ENCODE assay signal across 36 cellular contexts in the genomic region with DNA sequence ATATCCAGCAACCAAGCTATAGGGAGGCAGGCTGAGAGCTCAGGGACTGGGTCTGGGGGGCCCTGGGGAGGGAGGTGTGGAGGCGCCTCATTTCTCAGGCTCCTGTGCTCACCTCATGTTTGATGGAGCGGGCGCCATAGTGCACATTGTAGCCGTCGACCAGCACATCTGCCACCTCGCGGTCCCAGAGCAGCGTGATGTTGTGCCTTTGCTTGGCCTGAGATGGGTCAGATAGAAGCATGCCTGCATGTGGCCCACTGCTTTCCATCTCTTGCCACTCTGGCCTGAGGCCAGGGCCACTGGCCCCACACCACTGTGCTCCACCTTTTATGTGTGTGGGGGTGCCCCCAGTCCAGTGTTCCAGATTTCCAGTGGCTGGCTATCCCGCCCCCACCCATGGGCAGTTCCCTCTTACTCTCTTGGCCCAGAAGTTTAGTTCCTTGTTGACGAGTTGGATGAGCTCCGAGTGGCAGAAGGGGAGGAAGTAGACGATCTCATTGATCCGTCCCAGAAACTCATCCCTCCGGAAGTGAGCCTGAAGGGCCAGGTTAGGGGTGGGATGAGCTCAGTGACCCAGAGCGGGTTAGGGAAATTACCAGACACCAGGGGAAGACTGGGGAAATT. TPM values are rescaled to one million over a fixed set of nuclear protein-coding genes. Genes with fewer than 3 reads are reported as not detected.
"Had no signal": no experiment of that assay in that cellular context is flagged by ENCODE, and none has a peak within 500 bp of the region (broad histone marks: within the 10 kb centered on the region; RNA-seq: fewer than 3 reads in every experiment).

No MANE protein-coding gene starts in this region.

- H3K36me3 Mint-ChIP-seq: activated naive CD8-positive, alpha-beta T cell treated with anti-CD3 and anti-CD28 coated beads, Interleukin-2, amount 10 ng/mL, durations not matched to agents 7 days and 5 days had no signal

- H3K4me1 Mint-ChIP-seq: activated naive CD8-positive, alpha-beta T cell treated with anti-CD3 and anti-CD28 coated beads, Interleukin-2, amount 10 ng/mL, durations not matched to agents 7 days and 5 days; brain; immature natural killer cell; mesothelial cell of epicardium; nephron progenitor cell; stimulated activated effector memory CD8-positive, alpha-beta T cell treated with anti-CD3 and anti-CD28 coated beads, Interleukin-12 subunit alpha, Interleukin-12 subunit beta, amount 100 ng/mL, for 72 hours had no signal

- H3K27ac Mint-ChIP-seq: activated CD4-positive, alpha-beta memory T cell treated with anti-CD3 and anti-CD28 coated beads for 36 hours; activated naive CD8-positive, alpha-beta T cell treated with anti-CD3 and anti-CD28 coated beads, Interleukin-2, amount 10 ng/mL, durations not matched to agents 7 days and 5 days; activated T-cell treated with anti-CD3 and anti-CD28 coated beads, Interleukin-2, amount 50 U/mL, for 72 hours; brain; effector memory CD8-positive, alpha-beta T cell; immature natural killer cell; mesothelial cell of epicardium; nephron progenitor cell; stimulated activated effector memory CD8-positive, alpha-beta T cell treated with anti-CD3 and anti-CD28 coated beads, Interleukin-12 subunit alpha, Interleukin-12 subunit beta, amount 100 ng/mL, for 72 hours; T-helper 17 cell had no signal

- H3K27ac ChIP-seq: ascending aorta, cardiac muscle cell, colonic mucosa, pancreas, prostate gland, sigmoid colon, suprapubic skin, tibial artery, WERI-Rb-1 had no signal

- H3K36me3 ChIP-seq: cardiac muscle cell, colonic mucosa, prostate gland had no signal

- H3K4me3 Mint-ChIP-seq: activated CD4-positive, alpha-beta memory T cell treated with anti-CD3 and anti-CD28 coated beads for 36 hours; activated naive CD8-positive, alpha-beta T cell treated with anti-CD3 and anti-CD28 coated beads, Interleukin-2, amount 10 ng/mL, durations not matched to agents 7 days and 5 days; activated T-cell treated with anti-CD3 and anti-CD28 coated beads, Interleukin-2, amount 50 U/mL, for 72 hours; brain; effector memory CD8-positive, alpha-beta T cell; immature natural killer cell; mesothelial cell of epicardium; nephron progenitor cell; stimulated activated effector memory CD8-positive, alpha-beta T cell treated with anti-CD3 and anti-CD28 coated beads, Interleukin-12 subunit alpha, Interleukin-12 subunit beta, amount 100 ng/mL, for 72 hours; T-helper 17 cell had no signal

- H3K4me1 ChIP-seq: ascending aorta, colonic mucosa, pancreas, prostate gland, sigmoid colon, suprapubic skin, tibial artery had no signal

- DNase-seq: activated CD4-positive, alpha-beta memory T cell treated with anti-CD3 and anti-CD28 coated beads for 36 hours; activated CD4-positive, alpha-beta T cell treated with anti-CD3 and anti-CD28 coated beads for 48 hours; activated effector memory CD4-positive, alpha-beta T cell treated with Interleukin-2 at 50 U/mL for 16 hours; activated naive CD4-positive, alpha-beta T cell treated with Interleukin-2 at 50 U/mL for 16 hours; activated naive CD8-positive, alpha-beta T cell treated with anti-CD3 and anti-CD28 coated beads, Interleukin-2, amount 10 ng/mL, durations not matched to agents 7 days and 5 days; activated T-cell treated with anti-CD3 and anti-CD28 coated beads for 4 hours; activated T-cell treated with anti-CD3 and anti-CD28 coated beads, Interleukin-2, amount 50 U/mL, for 72 hours; cerebellar nuclear complex; colonic mucosa; effector memory CD8-positive, alpha-beta T cell; foreskin fibroblast; hypothalamus; immature natural killer cell; mammary epithelial cell; naive B cell; nephron progenitor cell; pancreas; retina; sigmoid colon; small intestine; stimulated activated CD4-positive, alpha-beta T cell treated with anti-CD3 and anti-CD28 coated beads, Interleukin-4, amount 100 ng/mL, for 24 hours; T-helper 17 cell; T1000; WERI-Rb-1 had no signal

- ATAC-seq: activated CD4-positive, CD25-positive, alpha-beta regulatory T cell treated with anti-CD3 and anti-CD28 coated beads, Interleukin-2, amount 50 U/mL, for 24 hours; activated T-cell treated with anti-CD3 and anti-CD28 coated beads, Interleukin-2, amount 50 U/mL, for 72 hours; effector memory CD8-positive, alpha-beta T cell; stimulated activated effector memory CD8-positive, alpha-beta T cell treated with anti-CD3 and anti-CD28 coated beads, Interleukin-12 subunit alpha, Interleukin-12 subunit beta, amount 100 ng/mL, for 72 hours; T-helper 17 cell had no signal

- H3K27me3 ChIP-seq: ascending aorta, cardiac muscle cell, colonic mucosa, pancreas, sigmoid colon, suprapubic skin, tibial artery had no signal

- H3K27me3 Mint-ChIP-seq: activated CD4-positive, alpha-beta memory T cell treated with anti-CD3 and anti-CD28 coated beads for 36 hours; activated naive CD8-positive, alpha-beta T cell treated with anti-CD3 and anti-CD28 coated beads, Interleukin-2, amount 10 ng/mL, durations not matched to agents 7 days and 5 days; brain; effector memory CD8-positive, alpha-beta T cell; naive B cell; T-helper 17 cell had no signal

- H3K9me3 ChIP-seq: ascending aorta, colonic mucosa, pancreas, prostate gland, sigmoid colon, suprapubic skin, tibial artery had no signal

- H3K4me3 ChIP-seq: ascending aorta, cardiac muscle cell, colonic mucosa, pancreas, prostate gland, sigmoid colon, suprapubic skin, tibial artery had no signal

- H3K9me3 Mint-ChIP-seq: activated CD4-positive, alpha-beta memory T cell treated with anti-CD3 and anti-CD28 coated beads for 36 hours; activated naive CD8-positive, alpha-beta T cell treated with anti-CD3 and anti-CD28 coated beads, Interleukin-2, amount 10 ng/mL, durations not matched to agents 7 days and 5 days; activated T-cell treated with anti-CD3 and anti-CD28 coated beads, Interleukin-2, amount 50 U/mL, for 72 hours; brain; effector memory CD8-positive, alpha-beta T cell; immature natural killer cell; mesothelial cell of epicardium; naive B cell; nephron progenitor cell; stimulated activated effector memory CD8-positive, alpha-beta T cell treated with anti-CD3 and anti-CD28 coated beads, Interleukin-12 subunit alpha, Interleukin-12 subunit beta, amount 100 ng/mL, for 72 hours had no signal

RNA-seq across cellular contexts. Expression of a gene that starts 50.0 kb away (rescaled TPM):
- total RNA-seq: activated CD4-positive, alpha-beta memory T cell treated with anti-CD3 and anti-CD28 coated beads for 36 hours; activated naive CD8-positive, alpha-beta T cell treated with anti-CD3 and anti-CD28 coated beads, Interleukin-2, amount 10 ng/mL, durations not matched to agents 7 days and 5 days; activated T-cell treated with anti-CD3 and anti-CD28 coated beads, Interleukin-2, amount 50 U/mL, for 72 hours; ascending aorta; endothelial cell of umbilical vein; kidney epithelial cell; mammary epithelial cell; mesothelial cell of epicardium; suprapubic skin; T-helper 17 cell had no signal
- polyA plus RNA-seq: cardiac muscle cell, endothelial cell of umbilical vein, esophagus, immature natural killer cell, mammary epithelial cell had no signal
